11 cellular contexts compared by ENCODE assay signal in the genomic region with DNA sequence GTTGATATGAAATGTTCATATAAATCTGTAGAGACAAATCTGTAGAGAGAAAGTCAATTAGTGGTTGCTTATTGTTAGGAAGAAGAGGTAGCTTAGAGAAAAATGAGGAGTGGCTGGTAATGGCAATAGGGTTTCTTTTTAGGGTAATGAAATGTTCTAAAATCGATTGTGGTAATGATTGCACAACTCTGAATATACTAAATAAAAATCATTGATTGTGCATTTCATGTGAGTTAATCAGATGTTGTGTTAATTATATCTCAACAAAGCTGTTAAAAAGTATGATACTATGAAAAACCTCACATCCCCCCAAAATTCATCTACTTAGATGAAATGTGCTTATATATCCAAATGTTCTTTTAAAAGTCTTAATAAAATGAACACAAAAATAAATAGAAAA.
"Had no signal": no experiment of that assay in that cellular context is flagged by ENCODE, and none has a peak within 500 bp of the region (broad histone marks: within the 10 kb centered on the region; RNA-seq: fewer than 3 reads in every experiment).

No MANE protein-coding gene starts in this region.

- H3K36me3 ChIP-seq: HAP-1 had no signal

- H3K9me3 ChIP-seq: HAP-1 had no signal

- H3K27ac Mint-ChIP-seq: GM23338, H9, HFFc6 had no signal

- DNase-seq: GM23248, GOT3, H7, H9, HCEC 1CT, HFFc6 had no signal

- FAIRE-seq: H1, H54 had no signal

- ATAC-seq: GM23338, HCT116 had no signal

- H3K4me3 Mint-ChIP-seq: GM23338, H9, HFFc6 had no signal

- H3K4me2 ChIP-seq: GM23338 had no signal

- H3K4me1 ChIP-seq: HAP-1 had no signal

- H3K27ac ChIP-seq: GM23248 had no signal

- H3K9me3 Mint-ChIP-seq: GM23338, H9 had no signal

- H3K9ac ChIP-seq: GM23248 had no signal

- H2AFZ ChIP-seq: GM23248, GM23338 had no signal

- H3K4me3 ChIP-seq: GM23248, GM23338, HAP-1 had no signal
